8 cellular contexts compared by ENCODE assay signal in the genomic region with DNA sequence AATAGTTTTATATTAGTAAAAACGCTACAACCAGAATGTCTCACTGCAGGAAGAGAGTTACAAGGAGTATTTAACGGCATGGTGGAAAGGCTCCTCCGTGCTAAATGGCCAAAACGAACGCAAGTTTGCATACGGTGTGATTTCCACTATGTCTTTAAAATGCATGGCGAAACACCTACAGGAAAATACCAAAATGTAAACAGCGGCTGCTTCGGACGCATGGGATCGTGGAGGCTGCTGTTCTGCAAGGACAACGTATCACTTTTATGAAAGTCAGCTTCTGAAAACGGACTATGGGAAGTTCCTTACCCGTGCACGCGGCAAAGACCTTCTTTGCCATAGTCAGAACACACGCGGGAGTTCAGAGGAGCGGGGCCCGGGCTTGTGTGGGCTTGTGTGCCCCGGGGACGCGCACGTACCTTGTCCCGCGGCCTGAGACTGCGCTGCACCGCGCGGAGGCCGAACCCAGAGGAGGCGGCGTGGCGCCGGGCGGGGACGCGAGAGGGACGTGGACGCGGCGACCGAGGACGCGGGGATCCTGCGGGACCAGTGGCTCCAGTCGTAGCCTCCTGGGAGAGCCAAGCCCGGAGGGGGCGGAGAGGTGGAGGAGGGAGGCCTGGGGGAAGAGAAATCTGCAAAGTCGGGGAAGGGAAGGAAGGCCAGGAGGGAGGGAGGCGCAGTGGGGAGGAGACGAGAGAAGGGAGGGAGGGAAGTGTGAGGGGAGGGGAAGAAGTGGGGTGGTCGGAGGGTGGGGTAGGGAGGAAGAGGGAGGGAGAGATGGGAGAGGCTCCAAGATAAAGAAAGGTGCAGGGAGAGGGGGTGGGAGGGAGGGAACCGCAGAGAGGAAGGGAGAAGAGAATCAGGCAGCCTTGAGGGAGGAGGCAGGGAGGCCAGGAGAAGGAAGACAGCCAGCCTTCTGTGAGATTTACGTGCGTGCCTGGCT. TPM values are rescaled to one million over a fixed set of nuclear protein-coding genes. Genes with fewer than 3 reads are reported as not detected.
DNase-seq lines count a peak whose midpoint lies in the region; ATAC-seq and TF ChIP-seq lines count a peak whose summit lies in the region.

CMBL (minus strand) TSS at position 697 of the 943 bp plus-strand sequence. CDS start 17,140 bp downstream, outside the sequence.

- peak within 1 kb of the TSS; percentile 60 to 80 (median 68) for H3K4me3 ChIP-seq in esophagus muscularis mucosa
- peak within 1 kb of the TSS; percentile 80 to 82 for H3K4me3 ChIP-seq in mucosa of rectum (ENCODE audit: low read length in 2 of 2)
- peak within 1 kb of the TSS; percentile 70 to 76 for H3K4me3 ChIP-seq in tibial artery

- H3K9me3 ChIP-seq in esophagus muscularis mucosa: no peaks in the 10 kb centered on the region
- H3K9me3 ChIP-seq in mucosa of rectum (ENCODE audit: control insufficient read depth in 2 of 2, low read length in 2 of 2): no peaks in the 10 kb centered on the region
- no peaks in the 10 kb centered on the region for H3K9me3 ChIP-seq in tibial artery

- H3K27ac Mint-ChIP-seq in activated CD8-positive, alpha-beta memory T cell treated with anti-CD3 and anti-CD28 coated beads, Interleukin-2, amount 10 ng/mL, durations not matched to agents 7 days and 5 days: no peak within 1 kb of the TSS

- no peaks in the 10 kb centered on the region for H3K27me3 ChIP-seq in esophagus muscularis mucosa
- no peaks in the 10 kb centered on the region for H3K27me3 ChIP-seq in mucosa of rectum (ENCODE audit: control insufficient read depth in 2 of 2, insufficient read depth in 2 of 2, low read length in 2 of 2)
- H3K27me3 ChIP-seq in tibial artery: no peaks in the 10 kb centered on the region

- peak within 1 kb of the TSS; percentile 77 for H3K4me3 Mint-ChIP-seq in activated CD8-positive, alpha-beta memory T cell treated with anti-CD3 and anti-CD28 coated beads, Interleukin-2, amount 10 ng/mL, durations not matched to agents 7 days and 5 days

- 5% methylated on average over 32 of the region's 56 CpGs for WGBS in esophagus muscularis mucosa

- peak within 1 kb of the TSS; percentile 76 to 84 (median 80) for H3K27ac ChIP-seq in esophagus muscularis mucosa (replicated peaks in 1 of 4)
- H3K27ac ChIP-seq in mucosa of rectum (ENCODE audit: low read depth in 2 of 2, low read length in 2 of 2): peak within 1 kb of the TSS; percentile 93
- H3K27ac ChIP-seq in tibial artery: peak within 1 kb of the TSS; percentile 81 to 93

- peak within 1 kb of the TSS; percentile 79 for H3K9ac ChIP-seq in mucosa of rectum (ENCODE audit: low read depth in 1 of 2, low read length in 2 of 2)

- DNase-seq in ACHN (peak; percentile 64), NCI-H2081 (lab: John Stamatoyannopoulos, UW) (peak; percentile 89 to 94), esophagus muscularis mucosa (ENCODE audit: extremely low spot score) (no peak), tibial artery (peak; percentile 45 to 75)
- DNase-seq in activated CD8-positive, alpha-beta memory T cell treated with anti-CD3 and anti-CD28 coated beads, Interleukin-2, amount 10 ng/mL, durations not matched to agents 7 days and 5 days: peak; percentile 45

- no peaks in the 10 kb centered on the region for H3K9me3 Mint-ChIP-seq in activated CD8-positive, alpha-beta memory T cell treated with anti-CD3 and anti-CD28 coated beads, Interleukin-2, amount 10 ng/mL, durations not matched to agents 7 days and 5 days (ENCODE audit: low read depth)

- peaks cover 23% of the 10 kb centered on the region for H3K4me1 Mint-ChIP-seq in activated CD8-positive, alpha-beta memory T cell treated with anti-CD3 and anti-CD28 coated beads, Interleukin-2, amount 10 ng/mL, durations not matched to agents 7 days and 5 days

- TF ChIP-seq EP300 in esophagus muscularis mucosa (IDR thresholded peaks at IDR 0.05): no peak

- H3K36me3 ChIP-seq in esophagus muscularis mucosa (no peaks in the 10 kb centered on the region), mucosa of rectum (ENCODE audit: control insufficient read depth in 2 of 2, insufficient read depth in 2 of 2, low read length in 2 of 2) (no peaks in the 10 kb centered on the region), tibial artery (no peaks in the 10 kb centered on the region)

- no peak for TF ChIP-seq POLR2A in esophagus muscularis mucosa (IDR thresholded peaks at IDR 0.05; ENCODE audit: low read depth)

- intact Hi-C loops in esophagus muscularis mucosa (cut with DNase I): no loop called here
- intact Hi-C loops in tibial artery (cut with DNase I; ENCODE audit: low total_unique reads): no loop called here

- TF ChIP-seq CTCF in esophagus muscularis mucosa (IDR thresholded peaks at IDR 0.05) (no peak), tibial artery (IDR thresholded peaks at IDR 0.05) (no peak)

- H3K27me3 Mint-ChIP-seq in activated CD8-positive, alpha-beta memory T cell treated with anti-CD3 and anti-CD28 coated beads, Interleukin-2, amount 10 ng/mL, durations not matched to agents 7 days and 5 days: peaks cover 41% of the 10 kb centered on the region

- H3K36me3 Mint-ChIP-seq in activated CD8-positive, alpha-beta memory T cell treated with anti-CD3 and anti-CD28 coated beads, Interleukin-2, amount 10 ng/mL, durations not matched to agents 7 days and 5 days: peaks cover 2% of the 10 kb centered on the region

- in situ Hi-C loops in ACHN (cut with HindIII; ENCODE audit: low pct_ligation_motif_present, low pct_unique_long_range_greater_than_20kb, low sequenced_read_pairs): no loop called here

- ATAC-seq in GM18502 (IDR thresholded peaks at IDR 0.05; ENCODE audit: poor library complexity, unreplicated experiment) (peak; percentile 81), HG02884 (IDR thresholded peaks at IDR 0.05; ENCODE audit: unreplicated experiment) (peak; percentile 74)
- peak; percentile 84 for ATAC-seq in activated CD8-positive, alpha-beta memory T cell treated with anti-CD3 and anti-CD28 coated beads, Interleukin-2, amount 10 ng/mL, durations not matched to agents 7 days and 5 days

- H3K4me1 ChIP-seq in esophagus muscularis mucosa: peaks cover 8 to 24% (median 18%) of the 10 kb centered on the region in 4 donors
- H3K4me1 ChIP-seq in mucosa of rectum (ENCODE audit: control insufficient read depth in 2 of 2, insufficient read depth in 2 of 2, low read length in 2 of 2): peaks cover 26 to 47% of the 10 kb centered on the region in 2 donors
- peaks cover 0 to 14% (median 4%) of the 10 kb centered on the region in 4 donors for H3K4me1 ChIP-seq in tibial artery

- CTCF ChIA-PET in activated CD8-positive, alpha-beta memory T cell treated with anti-CD3 and anti-CD28 coated beads, Interleukin-2, amount 10 ng/mL, durations not matched to agents 7 days and 5 days (lab: Charles Lee): interaction anchor here (1.4 kb wide), 1 partner anchor 24 kb away, joined by 4 read pairs; no protein-coding TSS in a partner anchor

RNA-seq across cellular contexts. Expression of gene CMBL, which starts in this region (rescaled TPM):
- total RNA-seq in activated CD8-positive, alpha-beta memory T cell treated with anti-CD3 and anti-CD28 coated beads, Interleukin-2, amount 10 ng/mL, durations not matched to agents 7 days and 5 days: 1 to 10 TPM; 2.7 to 3.2 TPM
- 1 to 10 TPM; 3.8 to 7.8 (median 5.1) TPM for total RNA-seq in esophagus muscularis mucosa
